In genomic region chr2:219165058-219165930, GRCh38 we compare ENCODE assay signal across 1 cellular context.
TF ChIP-seq lines count a peak whose summit lies in the region.

No MANE protein-coding gene starts in this region.

TF ChIP-seq in H1, 55 proteins besides CTCF, POLR2A, EP300 and RAD21:
- TF ChIP-seq SP4 (IDR thresholded peaks at IDR 0.05; ENCODE audit: low read length) (no peak), KDM1A (IDR thresholded peaks at IDR 0.05; ENCODE audit: borderline replicate concordance, low read length) (peak; percentile 48; the same call in 1 of the 2 replicates), CREB1 (IDR thresholded peaks at IDR 0.05) (no peak)
TF ChIP-seq in H1: peak in this region for 1.
